In genomic region chr6:44265003-44265842, GRCh38 we compare ENCODE assay signal across 8 cellular contexts. TPM values are rescaled to one million over a fixed set of nuclear protein-coding genes. Genes with fewer than 3 reads are reported as not detected.
A peak's percentile ranks its signal among the peaks of the same experiment; 100 is the strongest.
DNase-seq lines count a peak whose midpoint lies in the region; ATAC-seq, FAIRE-seq and TF ChIP-seq lines count a peak whose summit lies in the region.

NFKBIE (minus strand) TSS chr6:44265551; CDS start chr6:44265346, 205 bp downstream.

- H3K4me2 ChIP-seq in H1 (ENCODE audit: insufficient read depth in 1 of 2, low read depth in 2 of 2, low read length in 2 of 2) = peak within 1 kb of the TSS; percentile 50 to 91
- H3K4me2 ChIP-seq in mesendoderm (ENCODE audit: low read length) = peak within 1 kb of the TSS; percentile 92

- peak in 1 of 2 experiments; percentile 64; a peak in 2 of 3 replicates for TF ChIP-seq POLR2A in H1 (IDR thresholded peaks at IDR 0.05; ENCODE audit: control extremely low read depth in 1 of 2, low read depth in 2 of 2, low read length in 2 of 2)

- WGBS in H1 (ENCODE audit: extremely low coverage in 1 of 2, insufficient coverage in 1 of 2, insufficient read length in 1 of 2, insufficient replicate concordance in 2 of 2, low coverage in 1 of 2, low lambda C conversion rate in 2 of 2, missing lambda C conversion rate in 1 of 2), 2 experiments = 0% methylated on average over 44 of the region's 75 CpGs; no CpG with 5 or more reads in 1 of the 2 experiments
- WGBS in mesendoderm (ENCODE audit: extremely low coverage, insufficient coverage, low lambda C conversion rate) = 100% methylated on average over 1 of the region's 75 CpGs

- H3K9me3 ChIP-seq in H1 (ENCODE audit: insufficient read depth in 2 of 2, low read depth in 1 of 2, low read length in 1 of 2) = no peaks in the 10 kb centered on the region

- no peak within 1 kb of the TSS for H3K27ac ChIP-seq in H1 (ENCODE audit: low read depth, low read length)
- H3K27ac ChIP-seq in mesendoderm (ENCODE audit: low read depth, low read length) = no peak within 1 kb of the TSS

- FAIRE-seq in H1 (lab: Jason Lieb, UNC) = no peak

- ATAC-seq in GM19397 (IDR thresholded peaks at IDR 0.05; ENCODE audit: unreplicated experiment) = peak; percentile 46

- H2BK120ac ChIP-seq in H1 (replicated peaks; ENCODE audit: low read depth, low read length) = no peak within 1 kb of the TSS
- no peak within 1 kb of the TSS for H2BK120ac ChIP-seq in mesendoderm (ENCODE audit: low read depth, low read length)

- H3K9ac ChIP-seq in H1 (replicated peaks in 1 of 4; ENCODE audit: extremely low read depth in 1 of 4, low read depth in 3 of 4, low read length in 3 of 4) (peak within 1 kb of the TSS; percentile 23 to 62 (median 48); a peak in 6 of 7 replicates), mesendoderm (ENCODE audit: low read length) (peak within 1 kb of the TSS; percentile 85)

- H4K20me1 ChIP-seq in H1 (replicated peaks in 1 of 2; ENCODE audit: control insufficient read depth in 1 of 2, insufficient read depth in 2 of 2, low read length in 2 of 2) = peaks cover 1 to 5% of the 10 kb centered on the region in 2 experiments

- peak within 1 kb of the TSS; percentile 77; the same call in 1 of the 2 replicates for H2BK12ac ChIP-seq in H1 (ENCODE audit: low read depth, low read length)

- no peak within 1 kb of the TSS for H4K5ac ChIP-seq in H1 (ENCODE audit: insufficient read length, low read depth, low read length)
- no peak within 1 kb of the TSS for H4K5ac ChIP-seq in mesendoderm (ENCODE audit: low read length)

- H2BK20ac ChIP-seq in H1 (ENCODE audit: low read length) = no peak within 1 kb of the TSS

- H2BK5ac ChIP-seq in H1 (ENCODE audit: low read depth, low read length) (no peak within 1 kb of the TSS), mesendoderm (ENCODE audit: low read length) (no peak within 1 kb of the TSS)

- H3K56ac ChIP-seq in H1 (replicated peaks; ENCODE audit: insufficient read length, low read depth, low read length) = peak within 1 kb of the TSS; percentile 48
- H3K56ac ChIP-seq in mesendoderm (ENCODE audit: low read length) = peak within 1 kb of the TSS; percentile 85

- POLR2A ChIA-PET in H1 (lab: Charles Lee; ENCODE audit: partially characterized antibody) = interaction anchor here (0.8 to 15.1 kb wide), 7 partner anchors 11 to 74 kb away, joined by 3 to 581 read pairs (median 3); partner anchors contain the start of genes HSP90AB1 and SLC35B2

- H3K79me2 ChIP-seq in H1 (ENCODE audit: control insufficient read depth in 1 of 2, insufficient read depth in 2 of 2, low read length in 2 of 2) = peaks cover 0 to 10% of the 10 kb centered on the region in 2 experiments; a peak in 1 of 4 replicates
- no peaks in the 10 kb centered on the region for H3K79me2 ChIP-seq in mesendoderm (ENCODE audit: control insufficient read depth, insufficient read depth, low read length)

- no peak within 1 kb of the TSS for H2AFZ ChIP-seq in H1 (ENCODE audit: low read length)

- peaks cover 11% of the 10 kb centered on the region for H3K23me2 ChIP-seq in H1 (ENCODE audit: low read depth, low read length)

- H3K4ac ChIP-seq in H1 (replicated peaks; ENCODE audit: insufficient read length, low read depth, low read length) (no peak within 1 kb of the TSS), mesendoderm (ENCODE audit: low read depth, low read length) (no peak within 1 kb of the TSS)

- peak within 1 kb of the TSS; percentile 58 for H4K91ac ChIP-seq in H1 (replicated peaks; ENCODE audit: insufficient read length, low read length)

- H3K23ac ChIP-seq in H1 (ENCODE audit: insufficient read length) (no peak within 1 kb of the TSS), mesendoderm (ENCODE audit: low read length) (no peak within 1 kb of the TSS)

- no peak within 1 kb of the TSS for H3K14ac ChIP-seq in H1 (ENCODE audit: insufficient read length)

- H3K27me3 ChIP-seq in H1 (replicated peaks in 1 of 4; ENCODE audit: control insufficient read depth in 3 of 4, extremely low read depth in 1 of 4, insufficient read depth in 3 of 4, low read length in 3 of 4) = peaks cover 0 to 3% (median 0%) of the 10 kb centered on the region in 4 experiments; a peak in 2 of 7 replicates
- H3K27me3 ChIP-seq in mesendoderm (ENCODE audit: insufficient read depth, low read length, poor library complexity) = no peaks in the 10 kb centered on the region

- CTCF ChIA-PET in H1 (lab: Charles Lee; ENCODE audit: partially characterized antibody) = interaction anchor here (0.7 to 19.0 kb wide), 6 partner anchors 10 to 177 kb away, joined by 3 to 330 read pairs (median 6); partner anchors contain the start of gene AARS2

- H3K4me1 ChIP-seq in H1 (replicated peaks in 1 of 4; ENCODE audit: control insufficient read depth in 3 of 4, insufficient read depth in 4 of 4, low read length in 3 of 4) (peaks cover 12 to 43% (median 21%) of the 10 kb centered on the region in 4 experiments), mesendoderm (ENCODE audit: control insufficient read depth, low read depth, low read length) (peaks cover 11% of the 10 kb centered on the region)

- H3K79me1 ChIP-seq in H1 (ENCODE audit: low read depth, low read length) (peaks cover 7% of the 10 kb centered on the region; the same call in 1 of the 2 replicates), mesendoderm (ENCODE audit: low read length) (peaks cover 2% of the 10 kb centered on the region)

- TF ChIP-seq CTCF in H1 (IDR thresholded peaks at IDR 0.05; ENCODE audit: control extremely low read depth in 1 of 3, insufficient read depth in 1 of 3, low read depth in 1 of 3, low read length in 3 of 3) = no peak; a peak in 1 of 4 replicates

- peak within 1 kb of the TSS; percentile 76; the same call in 1 of the 2 replicates for H2AK5ac ChIP-seq in H1 (ENCODE audit: low read depth, low read length)
- H2AK5ac ChIP-seq in mesendoderm (ENCODE audit: low read length) = no peak within 1 kb of the TSS

- peak in 1 of 2 experiments; percentile 34; a peak in 1 of 4 replicates for TF ChIP-seq RAD21 in H1 (IDR thresholded peaks at IDR 0.05 in 1 of 2, conservative IDR thresholded peaks at IDR 0.05 in 1 of 2; ENCODE audit: low read depth in 2 of 2, low read length in 2 of 2)

- peak within 1 kb of the TSS; percentile 57 to 85 (median 76) for H3K4me3 ChIP-seq in H1 (ENCODE audit: extremely low read depth in 1 of 4, insufficient read depth in 2 of 4, low read depth in 3 of 4, low read length in 4 of 4)
- H3K4me3 ChIP-seq in mesendoderm (ENCODE audit: low read length) = peak within 1 kb of the TSS; percentile 67

- peaks cover 1 to 3% (median 2%) of the 10 kb centered on the region in 4 experiments; a peak in 2 of 8 replicates for H3K36me3 ChIP-seq in H1 (ENCODE audit: control insufficient read depth in 2 of 4, insufficient read depth in 4 of 4, low read length in 3 of 4)
- H3K36me3 ChIP-seq in mesendoderm (ENCODE audit: control insufficient read depth, insufficient read depth, low read length) = no peaks in the 10 kb centered on the region

- TF ChIP-seq EP300 in H1 (IDR thresholded peaks at IDR 0.05; ENCODE audit: borderline replicate concordance in 1 of 2, low read depth in 2 of 2, low read length in 2 of 2) = no peak

- DNase-seq in C1 segment of cervical spinal cord (lab: John Stamatoyannopoulos, UW) (peak; percentile 48 to 95 (median 84)), HT-29 (ENCODE audit: low spot score) (peak; percentile 88), NOMO-1 treated with DMSO at 0.1 percent for 48 hours (lab: John Stamatoyannopoulos, UW; ENCODE audit: unreplicated experiment) (peak; percentile 56), H1 (ENCODE audit: low read depth in 1 of 2, low spot score in 2 of 2) (peak in 1 of 2 experiments; percentile 99), mesendoderm (peak; percentile 91)
- peak; percentile 97 to 99 (median 97) for DNase-seq in activated CD8-positive, alpha-beta memory T cell treated with anti-CD3 and anti-CD28 coated beads for 48 hours (ENCODE audit: low read depth in 2 of 3, low spot score in 2 of 3)
- DNase-seq in stimulated activated CD8-positive, alpha-beta memory T cell treated with anti-CD3 and anti-CD28 coated beads, Interleukin-15, amount 100 ng/mL, for 1 hour (ENCODE audit: low read depth) = peak; percentile 95

- no peak within 1 kb of the TSS; the same call in none of the 2 replicates for H4K8ac ChIP-seq in H1 (ENCODE audit: extremely low read depth, insufficient read depth, low read length)
- no peak within 1 kb of the TSS for H4K8ac ChIP-seq in mesendoderm (ENCODE audit: low read depth, low read length)

- H3K18ac ChIP-seq in H1 (ENCODE audit: extremely low read depth, low read length) = peak within 1 kb of the TSS; percentile 38; the same call in 1 of the 2 replicates
- H3K18ac ChIP-seq in mesendoderm (ENCODE audit: low read length) = peak within 1 kb of the TSS; percentile 53

- H2BK15ac ChIP-seq in H1 (ENCODE audit: low read length) (peak within 1 kb of the TSS; percentile 29; the same call in 1 of the 2 replicates), mesendoderm (replicated peaks; ENCODE audit: low read depth) (no peak within 1 kb of the TSS)

TF ChIP-seq in H1, 55 proteins besides CTCF, POLR2A, EP300 and RAD21 (continues in another document):
- TF ChIP-seq RXRA (IDR thresholded peaks at IDR 0.05; ENCODE audit: insufficient read depth, low read depth, low read length) = no peak

RNA-seq across cellular contexts. Expression of gene NFKBIE, which starts in this region (rescaled TPM):
- total RNA-seq in HT-29 (2014; rRNA removed; shearing (Covaris generic)) = 11.2 and 19.3 TPM in 2 replicates
- total RNA-seq in H1 (2021; fragmentation: NEBNext Ultra II Directional; extraction: Animal tissue kit (Norgen Biotek cat#: 25700)) = 10.8 and 13.5 TPM in 2 replicates
- 19.2 and 22.9 TPM in 2 replicates for polyA plus RNA-seq in H1 (2011; rRNA removed)
- 18.8 TPM for polyA plus RNA-seq in H1 (2011; cell fraction: cytosol; rRNA removed)
- 14.3 TPM for polyA plus RNA-seq in H1 (2011; cell fraction: nucleus; rRNA removed)
- polyA plus RNA-seq in H1 (2012, experiment 1 of 2) = 12.7 to 17.1 TPM (median 13.6 TPM) in 4 replicates
- 17.0 TPM for polyA plus RNA-seq in H1 (2012, experiment 2 of 2)
- 6.2 TPM for polyA plus RNA-seq in H1 (2013, experiment 1 of 2)
- 7.5 TPM for polyA plus RNA-seq in H1 (2013, experiment 2 of 2)
- polyA minus RNA-seq in H1 (2011; rRNA and poly(A)+ RNA removed) = 7.0 and 9.3 TPM in 2 replicates
- polyA minus RNA-seq in H1 (2011; cell fraction: cytosol; rRNA and poly(A)+ RNA removed) = 7.8 TPM
- polyA minus RNA-seq in H1 (2011; cell fraction: nucleus; rRNA and poly(A)+ RNA removed) = 12.2 TPM
- 4.8 TPM for polyA plus RNA-seq in mesendoderm (2013, experiment 1 of 2)
- 5.4 TPM for polyA plus RNA-seq in mesendoderm (2013, experiment 2 of 2)
